17 cellular contexts compared by ENCODE assay signal in genomic region chr4:131002132-131002531, GRCh38.
A peak's percentile ranks its signal among the peaks of the same experiment; 100 is the strongest.
DNase-seq lines count a peak whose midpoint lies in the region; ATAC-seq and TF ChIP-seq lines count a peak whose summit lies in the region.
"Had no signal": no experiment of that assay in that cellular context is flagged by ENCODE, and none has a peak within 500 bp of the region (broad histone marks: within the 10 kb centered on the region; RNA-seq: fewer than 3 reads in every experiment).

No MANE protein-coding gene starts in this region.

- no peaks in the 10 kb centered on the region for H3K36me3 ChIP-seq in RWPE2 (ENCODE audit: low read depth)

- H3K27me3 ChIP-seq in RWPE2 (ENCODE audit: insufficient read depth, poor library complexity, severe bottlenecking): no peaks in the 10 kb centered on the region

- H3K4me1 ChIP-seq in RWPE2 (ENCODE audit: insufficient read depth, poor library complexity, severe bottlenecking): peaks cover 14% of the 10 kb centered on the region

- no peaks in the 10 kb centered on the region for H3K4me1 Mint-ChIP-seq in stimulated activated naive B cell treated with anti-CD40 and anti-IgM and Interleukin-4, amounts not matched to agents 10 μg/mL and 1 μg/mL and 100 μg/mL, for 72 hours
- H3K4me1 Mint-ChIP-seq: CD4-positive, alpha-beta memory T cell had no signal

- no peak overlapping the region for H3K27ac Mint-ChIP-seq in stimulated activated naive B cell treated with anti-CD40 and anti-IgM and Interleukin-4, amounts not matched to agents 10 μg/mL and 1 μg/mL and 100 μg/mL, for 72 hours
- H3K27ac Mint-ChIP-seq: CD4-positive, alpha-beta memory T cell had no signal

- no peaks in the 10 kb centered on the region for H3K9me3 ChIP-seq in RWPE2 (ENCODE audit: severe bottlenecking)

- H3K27me3 Mint-ChIP-seq in stimulated activated naive B cell treated with anti-CD40 and anti-IgM and Interleukin-4, amounts not matched to agents 10 μg/mL and 1 μg/mL and 100 μg/mL, for 72 hours: no peaks in the 10 kb centered on the region
- H3K27me3 Mint-ChIP-seq: CD4-positive, alpha-beta memory T cell had no signal

- no peaks in the 10 kb centered on the region for H3K36me3 Mint-ChIP-seq in stimulated activated naive B cell treated with anti-CD40 and anti-IgM and Interleukin-4, amounts not matched to agents 10 μg/mL and 1 μg/mL and 100 μg/mL, for 72 hours
- H3K36me3 Mint-ChIP-seq: CD4-positive, alpha-beta memory T cell had no signal

- DNase-seq in DMS53 (lab: John Stamatoyannopoulos, UW) (peak; percentile 42), HT1080 (ENCODE audit: low read depth) (peak; percentile 26), RWPE2 (ENCODE audit: low spot score) (no peak), iris pigment epithelial cell (ENCODE audit: low read depth) (peak; percentile 29), DMS 273 treated with DMSO at 0.1 percent for 48 hours (lab: John Stamatoyannopoulos, UW) (no peak)
- no peak for DNase-seq in stimulated activated naive B cell treated with anti-CD40 and anti-IgM and Interleukin-4, amounts not matched to agents 10 μg/mL and 1 μg/mL and 100 μg/mL, for 72 hours
- DNase-seq: C1 segment of cervical spinal cord; CD4-positive, alpha-beta memory T cell; Kasumi-1; MV-4-11; NCI-H1105; NCI-H1436 treated with DMSO at 0.1 percent for 48 hours; NCI-H187 treated with DMSO at 0.1 percent for 48 hours; NCI-H526 treated with DMSO at 0.1 percent for 48 hours; T-helper 2 cell had no signal

- H3K27ac ChIP-seq in RWPE2 (ENCODE audit: poor library complexity, severe bottlenecking): peak overlapping the region; percentile 65
- H3K27ac ChIP-seq: HL-60 had no signal

- TF ChIP-seq CTCF in RWPE2 (IDR thresholded peaks at IDR 0.05; ENCODE audit: poor library complexity, severe bottlenecking): no peak

- H3K4me3 Mint-ChIP-seq in stimulated activated naive B cell treated with anti-CD40 and anti-IgM and Interleukin-4, amounts not matched to agents 10 μg/mL and 1 μg/mL and 100 μg/mL, for 72 hours: no peak overlapping the region
- H3K4me3 Mint-ChIP-seq: CD4-positive, alpha-beta memory T cell had no signal

- peaks cover 2% of the 10 kb centered on the region in 2 donors for H3K9me3 Mint-ChIP-seq in stimulated activated naive B cell treated with anti-CD40 and anti-IgM and Interleukin-4, amounts not matched to agents 10 μg/mL and 1 μg/mL and 100 μg/mL, for 72 hours

- ATAC-seq in RWPE2 (ENCODE audit: low read depth) (peak; percentile 69; the same call in 2 of the 3 replicates), GM21515 (IDR thresholded peaks at IDR 0.05; ENCODE audit: unreplicated experiment) (no peak)
- no peak for ATAC-seq in stimulated activated naive B cell treated with anti-CD40 and anti-IgM and Interleukin-4, amounts not matched to agents 10 μg/mL and 1 μg/mL and 100 μg/mL, for 72 hours (replicated peaks)

- no peak overlapping the region for H3K4me3 ChIP-seq in RWPE2 (ENCODE audit: severe bottlenecking)

Comparison
In these comparisons a context has a peak if more than half of its experiments do, and no peak if none do; other contexts are left out.
1. DNase-seq: peak in DMS53 (single experiment), HT1080 (single experiment) and iris pigment epithelial cell (single experiment); none in RWPE2 (single experiment), stimulated activated naive B cell treated with anti-CD40 and anti-IgM and Interleukin-4, amounts not matched to agents 10 μg/mL and 1 μg/mL and 100 μg/mL, for 72 hours (single experiment) and DMS 273 treated with DMSO at 0.1 percent for 48 hours (single experiment).